ENCODE assay signal across 1 cellular context in the genomic region with DNA sequence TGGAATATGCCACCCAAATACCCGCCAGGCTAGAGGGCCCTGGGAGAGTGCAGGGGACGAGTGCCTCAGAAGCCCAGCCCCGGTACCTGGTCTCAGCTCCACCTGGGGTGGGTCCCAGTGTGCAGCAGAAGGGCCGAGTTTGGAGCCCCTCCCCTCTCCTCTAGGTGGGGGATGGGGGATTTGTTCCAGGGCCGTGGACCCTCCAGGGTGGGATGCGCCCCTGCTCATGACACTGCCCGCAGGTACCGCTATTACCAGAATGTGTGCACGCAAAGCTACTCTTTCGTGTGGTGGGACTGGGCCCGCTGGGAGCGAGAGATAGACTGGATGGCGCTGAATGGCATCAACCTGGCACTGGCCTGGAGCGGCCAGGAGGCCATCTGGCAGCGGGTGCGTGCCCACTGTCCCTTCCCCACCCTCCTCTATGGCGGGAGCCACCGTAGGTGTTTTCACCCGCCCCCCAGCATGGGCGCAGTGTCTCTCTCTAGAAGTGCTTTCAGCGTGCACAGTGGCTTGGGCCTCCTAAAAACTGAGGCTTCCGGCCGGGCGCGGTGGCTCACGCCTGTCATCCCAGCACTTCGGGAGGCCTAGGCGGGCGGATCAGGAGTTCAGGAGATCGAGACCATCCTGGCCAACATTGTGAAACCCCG.
TF ChIP-seq lines count a peak whose summit lies in the region.

No MANE protein-coding gene starts in this region.

TF ChIP-seq in H1, 55 proteins besides CTCF, POLR2A, EP300 and RAD21:
- TF ChIP-seq MAX (IDR thresholded peaks at IDR 0.05), result no peak
- TF ChIP-seq EZH2 (IDR thresholded peaks at IDR 0.05; ENCODE audit: low read depth, low read length, severe bottlenecking), result no peak
- no peak for TF ChIP-seq SAP30 (IDR thresholded peaks at IDR 0.05; ENCODE audit: insufficient read depth, insufficient replicate concordance, low read length)
